In the genomic region with DNA sequence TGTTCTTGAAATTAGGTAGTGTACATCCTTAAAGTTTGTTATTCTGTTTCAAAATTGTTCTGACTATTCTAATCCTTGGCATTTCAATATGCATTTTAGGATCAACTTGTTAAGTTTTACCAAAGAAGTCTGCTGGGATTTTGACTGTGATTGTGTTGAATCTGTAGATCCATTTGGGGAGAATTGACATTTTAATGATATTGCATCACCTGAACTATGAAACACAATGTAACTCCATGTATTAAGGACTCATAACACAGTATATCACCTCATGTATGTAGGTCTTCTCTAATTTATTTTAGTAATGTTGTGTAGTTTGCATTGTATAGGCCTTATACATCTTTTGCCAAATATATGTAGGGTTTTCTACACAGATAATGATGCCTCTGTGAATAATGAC, we compare ENCODE assay signal across 3 cellular contexts.
TF ChIP-seq lines count a peak whose summit lies in the region.

No MANE protein-coding gene starts in this region.

TF ChIP-seq in HepG2, 621 proteins besides CTCF, POLR2A, EP300 and RAD21:
- peak; percentile 28; the same call in 1 of the 2 replicates for TF ChIP-seq CEBPB (IDR thresholded peaks at IDR 0.05; ENCODE audit: borderline replicate concordance, low read depth, low read length)
- TF ChIP-seq, protein P1, sequence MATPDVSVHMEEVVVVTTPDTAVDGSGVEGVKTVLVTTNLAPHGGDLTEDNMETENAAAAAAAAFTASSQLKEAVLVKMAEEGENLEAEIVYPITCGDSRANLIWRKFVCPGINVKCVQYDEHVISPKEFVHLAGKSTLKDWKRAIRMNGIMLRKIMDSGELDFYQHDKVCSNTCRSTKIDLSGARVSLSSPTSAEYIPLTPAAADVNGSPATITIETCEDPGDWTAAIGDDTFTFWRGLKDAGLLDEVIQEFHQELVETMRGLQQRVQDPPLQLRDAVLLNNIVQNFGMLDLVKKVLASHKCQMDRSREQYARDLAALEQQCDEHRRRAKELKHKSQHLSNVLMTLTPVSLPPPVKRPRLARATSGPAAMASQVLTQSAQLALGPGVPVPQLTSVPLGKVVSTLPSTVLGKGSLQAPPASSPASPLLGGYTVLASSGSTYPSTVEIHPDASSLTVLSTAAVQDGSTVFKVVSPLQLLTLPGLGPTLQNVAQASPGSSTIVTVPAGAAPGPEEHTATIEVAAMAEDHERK (CRISPR knock-in tag; IDR thresholded peaks at IDR 0.05; ENCODE audit: low read depth) = no peak

TF ChIP-seq in IMR-90, 13 proteins besides CTCF, POLR2A, EP300 and RAD21:
- TF ChIP-seq CEBPB (IDR thresholded peaks at IDR 0.05; ENCODE audit: low read depth, low read length) = peak; percentile 39; the same call in 1 of the 2 replicates
- no peak for TF ChIP-seq RFX5 (IDR thresholded peaks at IDR 0.05; ENCODE audit: low read depth, low read length)

TF ChIP-seq in K562, 482 proteins besides CTCF, POLR2A, EP300 and RAD21:
- no peak for TF ChIP-seq CEBPG (CRISPR knock-in tag; IDR thresholded peaks at IDR 0.05)
- peak; percentile 16 to 53; a peak in 1 of 4 replicates for TF ChIP-seq CEBPG (tag; conservative IDR thresholded peaks at IDR 0.05 in 1 of 2, IDR thresholded peaks at IDR 0.05 in 1 of 2)
- TF ChIP-seq, protein P2, sequence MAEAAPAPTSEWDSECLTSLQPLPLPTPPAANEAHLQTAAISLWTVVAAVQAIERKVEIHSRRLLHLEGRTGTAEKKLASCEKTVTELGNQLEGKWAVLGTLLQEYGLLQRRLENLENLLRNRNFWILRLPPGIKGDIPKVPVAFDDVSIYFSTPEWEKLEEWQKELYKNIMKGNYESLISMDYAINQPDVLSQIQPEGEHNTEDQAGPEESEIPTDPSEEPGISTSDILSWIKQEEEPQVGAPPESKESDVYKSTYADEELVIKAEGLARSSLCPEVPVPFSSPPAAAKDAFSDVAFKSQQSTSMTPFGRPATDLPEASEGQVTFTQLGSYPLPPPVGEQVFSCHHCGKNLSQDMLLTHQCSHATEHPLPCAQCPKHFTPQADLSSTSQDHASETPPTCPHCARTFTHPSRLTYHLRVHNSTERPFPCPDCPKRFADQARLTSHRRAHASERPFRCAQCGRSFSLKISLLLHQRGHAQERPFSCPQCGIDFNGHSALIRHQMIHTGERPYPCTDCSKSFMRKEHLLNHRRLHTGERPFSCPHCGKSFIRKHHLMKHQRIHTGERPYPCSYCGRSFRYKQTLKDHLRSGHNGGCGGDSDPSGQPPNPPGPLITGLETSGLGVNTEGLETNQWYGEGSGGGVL (CRISPR knock-in tag; IDR thresholded peaks at IDR 0.05) = no peak
- TF ChIP-seq, protein P3, sequence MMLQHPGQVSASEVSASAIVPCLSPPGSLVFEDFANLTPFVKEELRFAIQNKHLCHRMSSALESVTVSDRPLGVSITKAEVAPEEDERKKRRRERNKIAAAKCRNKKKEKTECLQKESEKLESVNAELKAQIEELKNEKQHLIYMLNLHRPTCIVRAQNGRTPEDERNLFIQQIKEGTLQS (IDR thresholded peaks at IDR 0.05) = peak; percentile 50; the same call in 1 of the 2 replicates
- TF ChIP-seq, protein P3 (CRISPR knock-in tag; conservative IDR thresholded peaks at IDR 0.05) = no peak
